8 cellular contexts compared by ENCODE assay signal in genomic region chr20:5126512-5127203, GRCh38. TPM values are rescaled to one million over a fixed set of nuclear protein-coding genes. Genes with fewer than 3 reads are reported as not detected.
DNase-seq lines count a peak whose midpoint lies in the region; ATAC-seq and TF ChIP-seq lines count a peak whose summit lies in the region.

CDS2 (plus strand) TSS chr20:5127008; CDS start chr20:5127093, 85 bp downstream.

- TF ChIP-seq POLR2A in Raji (IDR thresholded peaks at IDR 0.05; ENCODE audit: insufficient read depth, low read depth, low read length) = peak; percentile 66

- in situ Hi-C loops in G401 (cut with HindIII; ENCODE audit: low sequenced_read_pairs) = no loop called here

- H3K36me3 ChIP-seq in H7 (replicated peaks; ENCODE audit: control insufficient read depth, insufficient read depth, low read length) (0 out of 2 replicates have a peak, but pooled peaks cover 1% of the 10 kb centered on the region), Loucy (ENCODE audit: insufficient read depth, low read length) (no peaks in the 10 kb centered on the region)

- H3K9ac ChIP-seq in Loucy (ENCODE audit: low read depth, low read length, poor library complexity, severe bottlenecking) = peak within 1 kb of the TSS; percentile 84

- H3K27me3 ChIP-seq in H7 (ENCODE audit: control insufficient read depth, insufficient read depth, low read length) (no peaks in the 10 kb centered on the region), Loucy (ENCODE audit: insufficient read depth, low read length, poor library complexity, severe bottlenecking) (no peaks in the 10 kb centered on the region)

- no peaks in the 10 kb centered on the region for H3K9me2 ChIP-seq in Loucy (replicated peaks; ENCODE audit: low read depth, low read length)

- intact Hi-C loops in natural killer cell (cut with micrococcal nuclease) = loop anchor here (1.0 to 5.0 kb wide), 2 partner anchors 49 to 66 kb away; no protein-coding TSS in a partner anchor

- peaks cover 27 to 31% of the 10 kb centered on the region in 2 donors for H3K4me1 Mint-ChIP-seq in natural killer cell

- H4K20me1 ChIP-seq in Loucy (ENCODE audit: insufficient read depth, low read length, poor library complexity, severe bottlenecking) = peaks cover 19% of the 10 kb centered on the region

- H3K79me2 ChIP-seq in Loucy (ENCODE audit: insufficient read depth, low read length) = peaks cover 43% of the 10 kb centered on the region

- DNase-seq in G401 (ENCODE audit: low spot score) (peak; percentile 100), H7 (peak; percentile 99), fibroblast of peridontal ligament (ENCODE audit: extremely low read depth) (peak; percentile 97), natural killer cell (peak; percentile 98)
- DNase-seq in activated T-helper 9 cell treated with anti-CD3 and anti-CD28 coated beads, Interleukin-2, amount 50 U/mL, for 16 hours (ENCODE audit: low read depth) = peak; percentile 100
- DNase-seq in stimulated activated naive CD4-positive, alpha-beta T cell treated with Interleukin-2 at 50 U/mL for 16 hours (lab: John Stamatoyannopoulos, UW) = peak; percentile 100

- peak within 1 kb of the TSS; percentile 93 for H3K4me2 ChIP-seq in Loucy (ENCODE audit: low read depth, low read length, poor library complexity, severe bottlenecking)

- H3K36me3 Mint-ChIP-seq in natural killer cell = no peaks in the 10 kb centered on the region

- H2AFZ ChIP-seq in Loucy (ENCODE audit: low read length) = peak within 1 kb of the TSS; percentile 88

- H3K9me3 Mint-ChIP-seq in natural killer cell = no peaks in the 10 kb centered on the region

- H3F3A ChIP-seq in Loucy (ENCODE audit: low read depth) = peaks cover 3% of the 10 kb centered on the region; the same call in 1 of the 2 replicates

- peak; percentile 83 to 96 (median 86) for ATAC-seq in natural killer cell

- H3K9me3 ChIP-seq in Loucy (ENCODE audit: insufficient read depth, low read depth, low read length) = no peaks in the 10 kb centered on the region

- H3K4me3 ChIP-seq in H7 (ENCODE audit: insufficient read depth, low read depth, low read length) (peak within 1 kb of the TSS; percentile 79), Loucy (ENCODE audit: low read length, poor library complexity, severe bottlenecking) (peak within 1 kb of the TSS; percentile 96)

- peaks cover 24% of the 10 kb centered on the region for H3K4me1 ChIP-seq in Loucy (ENCODE audit: insufficient read depth, low read length, poor library complexity, severe bottlenecking)

- peak within 1 kb of the TSS; percentile 92 for H3K4me3 Mint-ChIP-seq in natural killer cell

- TF ChIP-seq CTCF in Loucy (conservative IDR thresholded peaks at IDR 0.05; ENCODE audit: low read length) (peak; percentile 69), natural killer cell (IDR thresholded peaks at IDR 0.05) (peak; percentile 46)

- H3K27me3 Mint-ChIP-seq in natural killer cell (ENCODE audit: low read depth in 2 of 2) = no peaks in the 10 kb centered on the region

- H3K27ac Mint-ChIP-seq in natural killer cell = peak within 1 kb of the TSS; percentile 86 to 98

RNA-seq across cellular contexts. Expression of gene CDS2, which starts in this region (rescaled TPM):
- total RNA-seq in G401 (2014; rRNA removed; shearing (Covaris generic)) = 12.0 and 12.7 TPM in 2 replicates
- total RNA-seq in H7 (2014; rRNA removed; shearing (Covaris generic)) = 25.1 and 27.5 TPM in 2 replicates
- total RNA-seq in natural killer cell = 10 to 100 TPM; 45.6 to 54.7 (median 53.8) TPM

Comparison
In these comparisons a context has a peak if more than half of its experiments do, and no peak if none do; other contexts are left out.
1. Peak in every context shown above with its lines: DNase-seq, ATAC-seq and H3K4me3 ChIP-seq.